ENCODE assay signal across 8 cellular contexts in genomic region chr17:49687878-49688491, GRCh38. TPM values are rescaled to one million over a fixed set of nuclear protein-coding genes. Genes with fewer than 3 reads are reported as not detected.
DNase-seq lines count a peak whose midpoint lies in the region; ATAC-seq, FAIRE-seq and TF ChIP-seq lines count a peak whose summit lies in the region.

No MANE protein-coding gene starts in this region.

- TF ChIP-seq RAD21 in K562 (CRISPR knock-in tag; conservative IDR thresholded peaks at IDR 0.05 in 1 of 2, IDR thresholded peaks at IDR 0.05 in 1 of 2): no peak

- WGBS in K562 (ENCODE audit: insufficient coverage, low coverage, missing lambda C conversion rate): 41% methylated on average over 7 of the region's 10 CpGs

- H3K27me3 ChIP-seq in K562 (ENCODE audit: control insufficient read depth in 2 of 2, insufficient read depth in 2 of 2, low read length in 2 of 2) (peaks cover 0 to 10% of the 10 kb centered on the region in 2 experiments; a peak in 3 of 5 replicates), muscle layer of colon (ENCODE audit: control insufficient read depth in 1 of 2, insufficient read depth in 2 of 2, low read length in 2 of 2) (no peaks in the 10 kb centered on the region)

- no peak overlapping the region for H3K4me3 ChIP-seq in K562
- H3K4me3 ChIP-seq in muscle layer of colon (ENCODE audit: low read depth in 1 of 2, low read length in 2 of 2): no peak overlapping the region

- intact Hi-C loops in K562 (cut with micrococcal nuclease): no loop called here

- H2AFZ ChIP-seq in K562 (ENCODE audit: low read depth, low read length): peak overlapping the region; percentile 80

- no peak overlapping the region; the same call in 1 of the 2 replicates for H3K4me2 ChIP-seq in K562 (ENCODE audit: insufficient read depth, low read length)

- no TSS peak for BruUV-seq in K562 (replicated peaks; lab: Mats Ljungman, UMichigan)

- DNase-seq in AML-193 (lab: John Stamatoyannopoulos, UW) (peak; percentile 37 to 50), M059J (ENCODE audit: low read depth) (peak; percentile 37), K562 (ENCODE audit: extremely low read depth in 1 of 4, low spot score in 3 of 4) (no peak), urothelium cell line (ENCODE audit: low spot score) (no peak), hippocampal formation (lab: John Stamatoyannopoulos, UW) (no peak)

- H3K9ac ChIP-seq in K562 (ENCODE audit: insufficient read depth in 1 of 2, low read depth in 2 of 2, low read length in 2 of 2) (no peak overlapping the region), muscle layer of colon (ENCODE audit: low read length) (no peak overlapping the region)

- CTCF ChIA-PET in K562 (lab: Yijun Ruan, JAX; ENCODE audit: low intra/inter-chr PET ratio): interaction anchor here (0.9 kb wide), 1 partner anchor 111 kb away, joined by 3 read pairs; no protein-coding TSS in a partner anchor

- H3K4me1 ChIP-seq in K562 (replicated peaks in 1 of 2; ENCODE audit: control insufficient read depth in 2 of 2, insufficient read depth in 2 of 2, low read length in 2 of 2): peaks cover 4 to 5% of the 10 kb centered on the region in 2 experiments; a peak in 1 of 5 replicates
- H3K4me1 ChIP-seq in muscle layer of colon (ENCODE audit: insufficient read depth, low read length): peaks cover 25% of the 10 kb centered on the region

- ATAC-seq in K562 (peak; percentile 23; the same call in 1 of the 3 replicates), GM21528 (IDR thresholded peaks at IDR 0.05; ENCODE audit: low FRiP score, unreplicated experiment) (no peak), GM21737 (IDR thresholded peaks at IDR 0.05; ENCODE audit: unreplicated experiment) (no peak)

- no peaks in the 10 kb centered on the region for H4K20me1 ChIP-seq in K562 (replicated peaks; ENCODE audit: control insufficient read depth, insufficient read depth, low read length)

- in situ Hi-C loops in K562 (cut with MboI): no loop called here

- no peaks in the 10 kb centered on the region for H3K79me2 ChIP-seq in K562 (ENCODE audit: control insufficient read depth, insufficient read depth, low read length)

- POLR2A ChIA-PET in K562 (lab: Yijun Ruan, JAX): interaction anchor here (1.0 to 2.0 kb wide), 4 partner anchors 8 to 18 kb away, joined by 3 to 6 read pairs (median 4); no protein-coding TSS in a partner anchor

- TF ChIP-seq CTCF in K562 (IDR thresholded peaks at IDR 0.05 in 2 of 3, conservative IDR thresholded peaks at IDR 0.05 in 1 of 3; ENCODE audit: insufficient read depth in 2 of 3, low read depth in 1 of 3, low read length in 3 of 3): no peak

- TF ChIP-seq POLR2A in K562 (conservative IDR thresholded peaks at IDR 0.05): no peak

- no peak for FAIRE-seq in K562 (lab: Jason Lieb, UNC)
- no peak for FAIRE-seq in urothelium cell line (lab: Jason Lieb, UNC)

- TF ChIP-seq EP300 in K562 (IDR thresholded peaks at IDR 0.05; ENCODE audit: low read length): no peak

- H3K36me3 ChIP-seq in K562 (ENCODE audit: control insufficient read depth, insufficient read depth, low read length) (no peaks in the 10 kb centered on the region), muscle layer of colon (ENCODE audit: insufficient read depth, low read length) (no peaks in the 10 kb centered on the region)

- no peak overlapping the region for H3K27ac ChIP-seq in K562 (ENCODE audit: extremely low read depth, low read depth, low read length)
- H3K27ac ChIP-seq in muscle layer of colon (ENCODE audit: low read depth, low read length): peak overlapping the region; percentile 71

- H3K9me3 ChIP-seq in K562 (replicated peaks; ENCODE audit: control insufficient read depth, insufficient read depth, low read depth, low read length): no peaks in the 10 kb centered on the region
- no peaks in the 10 kb centered on the region for H3K9me3 ChIP-seq in muscle layer of colon (ENCODE audit: low read length)

- H3K9me1 ChIP-seq in K562 (ENCODE audit: control insufficient read depth, insufficient read depth, low read length): no peaks in the 10 kb centered on the region

TF ChIP-seq in K562, 482 proteins besides CTCF, POLR2A, EP300 and RAD21 (continues in another document):
- TF ChIP-seq ZNF586 (CRISPR knock-in tag; conservative IDR thresholded peaks at IDR 0.05): no peak
- TF ChIP-seq THRB (CRISPR knock-in tag; conservative IDR thresholded peaks at IDR 0.05): no peak
- no peak for TF ChIP-seq MXD1 (CRISPR knock-in tag; IDR thresholded peaks at IDR 0.05; ENCODE audit: borderline replicate concordance, poor library complexity, severe bottlenecking)

RNA-seq across cellular contexts. Expression of gene SPOP, which starts 10.1 kb away (rescaled TPM):
- total RNA-seq in M059J (2014; rRNA removed; shearing (Covaris generic)): 28.2 and 47.5 TPM in 2 replicates
- total RNA-seq in K562 (2011; cell fraction: chromatin; rRNA removed; ENCODE audit: low replicate concordance): 52.8 and 102 TPM in 2 replicates
- 29.2 and 35.5 TPM in 2 replicates for total RNA-seq in K562 (2011; cell fraction: nucleolus; rRNA removed)
- 46.6 and 74.1 TPM in 2 replicates for total RNA-seq in K562 (2011; cell fraction: nucleoplasm; rRNA removed)
- total RNA-seq in K562 (2014; rRNA removed) (34.2 and 46.7 TPM in 2 replicates), K562 (2014; rRNA removed; fragmentation: Illumina TruSeq; extraction: Trizol) (38.5 and 43.0 TPM in 2 replicates), K562 (2015; rRNA removed; fragmentation: Illumina TruSeq; extraction: Trizol) (39.7 and 40.6 TPM in 2 replicates), K562 (2021) (52.6 and 52.7 TPM in 2 replicates)
- polyA plus RNA-seq in K562 (2011; rRNA removed) (63.3 and 68.0 TPM in 2 replicates), K562 (2014; fragmentation: Illumina TruSeq; extraction: Trizol) (49.7 and 54.7 TPM in 2 replicates), K562 (2014; fragmentation: Nextera tagmentation; extraction: Ambion mirVana) (10 to 100 TPM; 39.6 to 65.9 TPM), K562 (2014; rRNA removed) (34.4 and 36.1 TPM in 2 replicates)
- 44.2 and 55.4 TPM in 2 replicates for polyA plus RNA-seq in K562 (2011; cell fraction: cytosol; rRNA removed)
- polyA plus RNA-seq in K562 (2011; cell fraction: nucleus; rRNA removed): 38.3 and 55.5 TPM in 2 replicates
- polyA plus RNA-seq in K562 (2012): 39.4 and 42.1 TPM in 2 replicates
- 60.1 and 66.0 TPM in 2 replicates for polyA minus RNA-seq in K562 (2011; rRNA and poly(A)+ RNA removed)
- polyA minus RNA-seq in K562 (2011; cell fraction: cytosol; rRNA and poly(A)+ RNA removed): 39.5 and 53.6 TPM in 2 replicates
- polyA minus RNA-seq in K562 (2011; cell fraction: nucleus; rRNA and poly(A)+ RNA removed): 22.8 and 34.5 TPM in 2 replicates

RNA-seq across cellular contexts. Expression of gene SLC35B1, which starts 19.8 kb away (rescaled TPM):
- 61.9 and 112 TPM in 2 replicates for total RNA-seq in M059J (2014; rRNA removed; shearing (Covaris generic))
- total RNA-seq in K562 (2011; cell fraction: chromatin; rRNA removed; ENCODE audit: low replicate concordance): 115 and 192 TPM in 2 replicates
- 145 and 163 TPM in 2 replicates for total RNA-seq in K562 (2011; cell fraction: nucleolus; rRNA removed)
- 170 and 177 TPM in 2 replicates for total RNA-seq in K562 (2011; cell fraction: nucleoplasm; rRNA removed)
- total RNA-seq in K562 (2014; rRNA removed) (51.4 and 58.8 TPM in 2 replicates), K562 (2014; rRNA removed; fragmentation: Illumina TruSeq; extraction: Trizol) (76.4 and 77.1 TPM in 2 replicates), K562 (2015; rRNA removed; fragmentation: Illumina TruSeq; extraction: Trizol) (64.1 and 74.2 TPM in 2 replicates), K562 (2021) (66.2 and 66.3 TPM in 2 replicates)
- polyA plus RNA-seq in K562 (2011; rRNA removed) (87.9 and 103 TPM in 2 replicates), K562 (2014; fragmentation: Illumina TruSeq; extraction: Trizol) (70.7 and 71.3 TPM in 2 replicates), K562 (2014; fragmentation: Nextera tagmentation; extraction: Ambion mirVana) (10 to 100 TPM; 62.0 to 64.4 TPM), K562 (2014; rRNA removed) (53.4 and 54.3 TPM in 2 replicates)
- polyA plus RNA-seq in K562 (2011; cell fraction: cytosol; rRNA removed): 75.0 and 110 TPM in 2 replicates
- 141 and 182 TPM in 2 replicates for polyA plus RNA-seq in K562 (2011; cell fraction: nucleus; rRNA removed)
- polyA plus RNA-seq in K562 (2012): 67.9 and 71.4 TPM in 2 replicates
- 58.8 and 75.1 TPM in 2 replicates for polyA minus RNA-seq in K562 (2011; rRNA and poly(A)+ RNA removed)
- 43.5 and 45.8 TPM in 2 replicates for polyA minus RNA-seq in K562 (2011; cell fraction: cytosol; rRNA and poly(A)+ RNA removed)
- polyA minus RNA-seq in K562 (2011; cell fraction: nucleus; rRNA and poly(A)+ RNA removed): 41.2 and 65.6 TPM in 2 replicates

Comparison
In these comparisons a context has a peak if more than half of its experiments do, and no peak if none do; other contexts are left out.
1. DNase-seq: peak in AML-193 (2 of 2) and M059J (single experiment); none in K562 (0 of 4), urothelium cell line (single experiment) and hippocampal formation (0 of 2).